ENCODE assay signal across 8 cellular contexts in genomic region chr2:96305979-96306308, GRCh38. TPM values are rescaled to one million over a fixed set of nuclear protein-coding genes. Genes with fewer than 3 reads are reported as not detected.
A peak's percentile ranks its signal among the peaks of the same experiment; 100 is the strongest.
DNase-seq lines count a peak whose midpoint lies in the region; ATAC-seq and TF ChIP-seq lines count a peak whose summit lies in the region.

No MANE protein-coding gene starts in this region.

- no peaks in the 10 kb centered on the region for H3K27me3 ChIP-seq in GM23248 (replicated peaks; ENCODE audit: insufficient read depth)

- H3K27ac ChIP-seq in GM23248, result 0 out of 2 replicates have a peak overlapping the region, but pooled peaks have one; percentile 8

- no peaks in the 10 kb centered on the region for H3F3A ChIP-seq in GM23248 (ENCODE audit: insufficient read depth)

- WGBS in GM23248 (ENCODE audit: low coverage in 1 of 2, low lambda C conversion rate in 2 of 2, missing lambda C conversion rate in 2 of 2), 2 experiments, result 17 to 20% methylated on average over 9 of the region's 9 CpGs

- H3K4me1 ChIP-seq in GM23248 (ENCODE audit: insufficient read depth), result peaks cover 15% of the 10 kb centered on the region

- peaks cover 26% of the 10 kb centered on the region for H3K36me3 ChIP-seq in GM23248 (ENCODE audit: low read depth)

- peaks cover 49% of the 10 kb centered on the region for H3K79me2 ChIP-seq in GM23248 (ENCODE audit: insufficient read depth)

- in situ Hi-C loops in GM23248 (cut with MboI), result no loop called here

- H3K9me2 ChIP-seq in GM23248 (ENCODE audit: insufficient read depth), result no peaks in the 10 kb centered on the region

- peak overlapping the region; percentile 88 for H3K9ac ChIP-seq in GM23248

- no peaks in the 10 kb centered on the region for H4K20me1 ChIP-seq in GM23248 (ENCODE audit: insufficient read depth)

- H3K27ac Mint-ChIP-seq in T-helper 2 cell treated with Interferon-gamma antibody and Interleukin-4, amounts not matched to agents 5 μg/mL and 100 μg/mL, for 36 hours, result peak overlapping the region; percentile 94

- no peaks in the 10 kb centered on the region for H3K9me3 Mint-ChIP-seq in T-helper 2 cell treated with Interferon-gamma antibody and Interleukin-4, amounts not matched to agents 5 μg/mL and 100 μg/mL, for 36 hours

- peak overlapping the region; percentile 94 for H3K4me2 ChIP-seq in GM23248 (ENCODE audit: unreplicated experiment)

- no peak for TF ChIP-seq CTCF in fibroblast of villous mesenchyme (IDR thresholded peaks at IDR 0.05; ENCODE audit: insufficient read depth, low read depth, low read length)

- DNase-seq in GM23248, result peak; percentile 26
- no peak for DNase-seq in T-helper 2 cell treated with Interferon-gamma antibody and Interleukin-4, amounts not matched to agents 5 μg/mL and 100 μg/mL, for 36 hours (ENCODE audit: low spot score)
- no peak for DNase-seq in fibroblast of villous mesenchyme (ENCODE audit: low read depth)
- DNase-seq in skeletal muscle cell (ENCODE audit: low read depth), result no peak
- no peak for DNase-seq in SW480 (ENCODE audit: low spot score)
- DNase-seq in SKM-1 treated with dmso at 0.1 percent for 144 hours (lab: John Stamatoyannopoulos, UW; ENCODE audit: unreplicated experiment), result no peak

- H2AFZ ChIP-seq in GM23248, result peak overlapping the region; percentile 86

- H3K4me3 ChIP-seq in GM23248 (peak overlapping the region; percentile 97), fibroblast of villous mesenchyme (ENCODE audit: low read depth, low read length) (peak overlapping the region; percentile 95), skeletal muscle cell (ENCODE audit: low read depth, low read length) (peak overlapping the region; percentile 99)

- no peaks in the 10 kb centered on the region for H3K9me3 ChIP-seq in GM23248 (ENCODE audit: low read depth)

- H3K4me3 Mint-ChIP-seq in T-helper 2 cell treated with Interferon-gamma antibody and Interleukin-4, amounts not matched to agents 5 μg/mL and 100 μg/mL, for 36 hours, result peak overlapping the region; percentile 95

- peaks cover 45% of the 10 kb centered on the region for H3K4me1 Mint-ChIP-seq in T-helper 2 cell treated with Interferon-gamma antibody and Interleukin-4, amounts not matched to agents 5 μg/mL and 100 μg/mL, for 36 hours (ENCODE audit: low read depth)

- no peaks in the 10 kb centered on the region for H3K27me3 Mint-ChIP-seq in T-helper 2 cell treated with Interferon-gamma antibody and Interleukin-4, amounts not matched to agents 5 μg/mL and 100 μg/mL, for 36 hours (ENCODE audit: low read depth)

- peaks cover 57% of the 10 kb centered on the region for H3K36me3 Mint-ChIP-seq in T-helper 2 cell treated with Interferon-gamma antibody and Interleukin-4, amounts not matched to agents 5 μg/mL and 100 μg/mL, for 36 hours (ENCODE audit: low read depth)

- ATAC-seq in GM19455 (IDR thresholded peaks at IDR 0.05; ENCODE audit: unreplicated experiment) (no peak), HG02852 (IDR thresholded peaks at IDR 0.05; ENCODE audit: unreplicated experiment) (no peak)

RNA-seq across cellular contexts. Expression of gene SNRNP200, which starts 0.6 kb away (rescaled TPM):
- total RNA-seq in GM23248 (2014; rRNA removed; shearing (Covaris generic)), result 30.6 and 34.2 TPM in 2 replicates
- 40.5 and 41.8 TPM in 2 replicates for polyA plus RNA-seq in GM23248 (2016; fragmentation: Nextera tagmentation; extraction: Ambion mirVana)
- 39.6 and 39.7 TPM in 2 replicates for total RNA-seq in fibroblast of villous mesenchyme

RNA-seq across cellular contexts. Expression of gene ITPRIPL1, which starts 19.2 kb away (rescaled TPM):
- total RNA-seq in GM23248 (2014; rRNA removed; shearing (Covaris generic)), result 0.25 and 0.32 TPM in 2 replicates
- 0.06 and 0.19 TPM in 2 replicates for polyA plus RNA-seq in GM23248 (2016; fragmentation: Nextera tagmentation; extraction: Ambion mirVana)
- 3.2 and 5.2 TPM in 2 replicates for total RNA-seq in fibroblast of villous mesenchyme

RNA-seq across cellular contexts. Expression of gene NCAPH, which starts 29.6 kb away (rescaled TPM):
- total RNA-seq in GM23248 (2014; rRNA removed; shearing (Covaris generic)), result 2.9 and 6.8 TPM in 2 replicates
- polyA plus RNA-seq in GM23248 (2016; fragmentation: Nextera tagmentation; extraction: Ambion mirVana), result 8.0 and 8.6 TPM in 2 replicates
- 7.4 and 13.0 TPM in 2 replicates for total RNA-seq in fibroblast of villous mesenchyme

RNA-seq across cellular contexts. Expression of gene CIAO1, which starts 39.9 kb away (rescaled TPM):
- total RNA-seq in GM23248 (2014; rRNA removed; shearing (Covaris generic)), result 110 and 126 TPM in 2 replicates
- polyA plus RNA-seq in GM23248 (2016; fragmentation: Nextera tagmentation; extraction: Ambion mirVana), result 69.3 and 71.1 TPM in 2 replicates
- total RNA-seq in fibroblast of villous mesenchyme, result 93.7 and 108 TPM in 2 replicates

RNA-seq across cellular contexts. Expression of gene TMEM127, which starts 40.1 kb away (rescaled TPM):
- total RNA-seq in GM23248 (2014; rRNA removed; shearing (Covaris generic)), result 43.6 and 46.8 TPM in 2 replicates
- polyA plus RNA-seq in GM23248 (2016; fragmentation: Nextera tagmentation; extraction: Ambion mirVana), result 33.4 and 34.0 TPM in 2 replicates
- 27.2 and 29.6 TPM in 2 replicates for total RNA-seq in fibroblast of villous mesenchyme
